In genomic region chr3:264394-265156, GRCh38 we compare ENCODE assay signal across 14 cellular contexts.
DNase-seq lines count a peak whose midpoint lies in the region; ATAC-seq and TF ChIP-seq lines count a peak whose summit lies in the region.
"Had no signal": no experiment of that assay in that cellular context is flagged by ENCODE, and none has a peak within 500 bp of the region (broad histone marks: within the 10 kb centered on the region; RNA-seq: fewer than 3 reads in every experiment).

No MANE protein-coding gene starts in this region.

- CTCF ChIA-PET in Caco-2 (lab: Charles Lee), result interaction anchor here (0.6 kb wide), 1 partner anchor 89 kb away, joined by 3 read pairs; no protein-coding TSS in a partner anchor

- no peaks in the 10 kb centered on the region for H4K20me1 ChIP-seq in osteoblast (ENCODE audit: insufficient read depth, low read length)

- DNase-seq in Caco-2, result peak; percentile 35 to 56
- DNase-seq in NCI-H748 (lab: John Stamatoyannopoulos, UW; ENCODE audit: unreplicated experiment), result peak; percentile 68
- peak; percentile 98 for DNase-seq in epithelial cell of proximal tubule (ENCODE audit: low read depth)
- DNase-seq in osteoblast (ENCODE audit: insufficient read length, low spot score, missing footprints), result no peak
- DNase-seq in OCI-M2 (lab: John Stamatoyannopoulos, UW; ENCODE audit: unreplicated experiment), result no peak
- DNase-seq in NCI-H2227 treated with DMSO at 0.1 percent for 48 hours (lab: John Stamatoyannopoulos, UW), result no peak
- no peak for DNase-seq in stimulated activated CD4-positive, alpha-beta T cell treated with anti-CD3 and anti-CD28 coated beads, Interleukin-2, amount 100 ng/mL, for 48 hours
- DNase-seq: activated CD4-positive, alpha-beta T cell treated with anti-CD3 and anti-CD28 coated beads for 4 hours; activated gamma-delta T cell treated with Interleukin-2 at 50 U/mL for 16 hours; CD4-positive, CD25-positive, alpha-beta regulatory T cell; retina had no signal

- no peaks in the 10 kb centered on the region for H3K36me3 Mint-ChIP-seq in Caco-2 (ENCODE audit: insufficient read depth, unreplicated experiment)
- H3K36me3 Mint-ChIP-seq: CD4-positive, CD25-positive, alpha-beta regulatory T cell; mesothelial cell of epicardium had no signal

- no peak overlapping the region for H3K4me3 ChIP-seq in Caco-2 (ENCODE audit: low read depth, low read length)
- H3K4me3 ChIP-seq in epithelial cell of proximal tubule (ENCODE audit: low read depth, low read length), result no peak overlapping the region
- H3K4me3 ChIP-seq in osteoblast (ENCODE audit: insufficient read depth, low read length), result no peak overlapping the region
- H3K4me3 ChIP-seq: SJSA1 had no signal

- H3K9me3 Mint-ChIP-seq in Caco-2 (ENCODE audit: unreplicated experiment), result no peaks in the 10 kb centered on the region
- H3K9me3 Mint-ChIP-seq: mesothelial cell of epicardium had no signal

- H3K27ac Mint-ChIP-seq in Caco-2 (ENCODE audit: unreplicated experiment), result no peak overlapping the region
- H3K27ac Mint-ChIP-seq: mesothelial cell of epicardium had no signal

- H3K4me1 ChIP-seq in Caco-2 (peaks cover 23% of the 10 kb centered on the region), osteoblast (ENCODE audit: insufficient read depth, low read length) (no peaks in the 10 kb centered on the region)
- H3K4me1 ChIP-seq: SJSA1 had no signal

- no peak overlapping the region for H3K4me3 Mint-ChIP-seq in Caco-2 (ENCODE audit: unreplicated experiment)
- H3K4me3 Mint-ChIP-seq: CD4-positive, CD25-positive, alpha-beta regulatory T cell; mesothelial cell of epicardium had no signal

- no peaks in the 10 kb centered on the region for H3K4me1 Mint-ChIP-seq in Caco-2 (ENCODE audit: low read depth, unreplicated experiment)
- H3K4me1 Mint-ChIP-seq: CD4-positive, CD25-positive, alpha-beta regulatory T cell; mesothelial cell of epicardium had no signal

- H3K9me3 ChIP-seq in Caco-2, result no peaks in the 10 kb centered on the region
- no peaks in the 10 kb centered on the region for H3K9me3 ChIP-seq in osteoblast (ENCODE audit: low read depth, low read length)

- no peaks in the 10 kb centered on the region for H3K79me2 ChIP-seq in osteoblast (ENCODE audit: insufficient read depth, low read length)

- ATAC-seq in HG03159 (IDR thresholded peaks at IDR 0.05; ENCODE audit: unreplicated experiment), result no peak

- intact Hi-C loops in Caco-2 (cut with micrococcal nuclease; ENCODE audit: unreplicated experiment), result no loop called here

- no peak overlapping the region for H2AFZ ChIP-seq in osteoblast (ENCODE audit: low read length)

- peak overlapping the region; percentile 32 for H3K4me2 ChIP-seq in osteoblast (ENCODE audit: insufficient read depth, low read length)

- H3K27me3 Mint-ChIP-seq in Caco-2 (ENCODE audit: insufficient read depth, unreplicated experiment), result no peaks in the 10 kb centered on the region
- H3K27me3 Mint-ChIP-seq: CD4-positive, CD25-positive, alpha-beta regulatory T cell had no signal

- no TSS peak for BruUV-seq in Caco-2 (replicated peaks; lab: Mats Ljungman, UMichigan)

- no peaks in the 10 kb centered on the region for H3K36me3 ChIP-seq in Caco-2 (ENCODE audit: control insufficient read depth, insufficient read depth, low read length)
- no peaks in the 10 kb centered on the region for H3K36me3 ChIP-seq in osteoblast (ENCODE audit: insufficient read depth, low read length)
- H3K36me3 ChIP-seq: SJSA1 had no signal

- no peak overlapping the region for H3K27ac ChIP-seq in osteoblast (ENCODE audit: low read depth, low read length)
- H3K27ac ChIP-seq: SJSA1 had no signal

- TF ChIP-seq CTCF in Caco-2 (IDR thresholded peaks at IDR 0.05; ENCODE audit: insufficient read depth in 1 of 2, low read depth in 1 of 2, low read length in 1 of 2, severe bottlenecking in 1 of 2, unreplicated experiment in 1 of 2) (no peak), epithelial cell of proximal tubule (conservative IDR thresholded peaks at IDR 0.05; ENCODE audit: low read depth, low read length) (no peak), osteoblast (IDR thresholded peaks at IDR 0.05; ENCODE audit: extremely low read depth, low read depth, low read length) (no peak)

- POLR2A ChIA-PET in Caco-2 (lab: Charles Lee), result no interaction called here

- H3K27me3 ChIP-seq in Caco-2 (replicated peaks; ENCODE audit: control insufficient read depth, insufficient read depth, low read length) (no peaks in the 10 kb centered on the region), osteoblast (ENCODE audit: insufficient read depth, low read length) (no peaks in the 10 kb centered on the region)
- H3K27me3 ChIP-seq: SJSA1 had no signal

Comparison
In these comparisons a context has a peak if more than half of its experiments do, and no peak if none do; other contexts are left out.
1. DNase-seq: peak in Caco-2 (2 of 2), NCI-H748 (single experiment) and epithelial cell of proximal tubule (single experiment); none in osteoblast (single experiment), OCI-M2 (single experiment), NCI-H2227 treated with DMSO at 0.1 percent for 48 hours (single experiment) and stimulated activated CD4-positive, alpha-beta T cell treated with anti-CD3 and anti-CD28 coated beads, Interleukin-2, amount 100 ng/mL, for 48 hours (0 of 2).